ENCODE assay signal across 8 cellular contexts in genomic region chr7:72827839-72828591, GRCh38. TPM values are rescaled to one million over a fixed set of nuclear protein-coding genes. Genes with fewer than 3 reads are reported as not detected.
DNase-seq lines count a peak whose midpoint lies in the region; ATAC-seq and TF ChIP-seq lines count a peak whose summit lies in the region.
"Not testable (repeated sequence)": the region's sequence is repeated elsewhere in the genome, so short reads cannot be mapped to it uniquely, and the experiment has no call there.

A gene with protein sequence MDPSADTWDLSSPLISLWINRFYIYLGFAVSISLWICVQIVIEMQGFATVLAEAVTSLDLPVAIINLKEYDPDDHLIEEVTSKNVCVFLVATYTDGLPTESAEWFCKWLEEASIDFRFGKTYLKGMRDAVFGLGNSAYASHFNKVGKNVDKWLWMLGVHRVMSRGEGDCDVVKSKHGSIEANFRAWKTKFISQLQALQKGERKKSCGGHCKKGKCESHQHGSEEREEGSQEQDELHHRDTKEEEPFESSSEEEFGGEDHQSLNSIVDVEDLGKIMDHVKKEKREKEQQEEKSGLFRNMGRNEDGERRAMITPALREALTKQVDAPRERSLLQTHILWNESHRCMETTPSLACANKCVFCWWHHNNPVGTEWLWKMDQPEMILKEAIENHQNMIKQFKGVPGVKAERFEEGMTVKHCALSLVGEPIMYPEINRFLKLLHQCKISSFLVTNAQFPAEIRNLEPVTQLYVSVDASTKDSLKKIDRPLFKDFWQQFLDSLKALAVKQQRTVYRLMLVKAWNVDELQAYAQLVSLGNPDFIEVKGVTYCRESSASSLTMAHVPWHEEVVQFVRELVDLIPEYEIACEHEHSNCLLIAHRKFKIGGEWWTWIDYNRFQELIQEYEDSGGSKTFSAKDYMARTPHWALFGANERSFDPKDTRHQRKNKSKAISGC (minus strand): TSS chr7:72828200. CDS start chr7:72828075, 125 bp downstream.

- H3K27me3 Mint-ChIP-seq in natural killer cell treated with Interleukin-12 subunit alpha and Interleukin-12 subunit beta and Interleukin-15 and Interleukin-18, amount 100 ng/mL, for 72 hours, result not testable (repeated sequence)

- not testable (repeated sequence) for TF ChIP-seq CTCF in fibroblast of the aortic adventitia (IDR thresholded peaks at IDR 0.05; ENCODE audit: insufficient read depth, low read length)

- H3K9me3 ChIP-seq in HAP-1, MG63: not testable (repeated sequence)

- H3K27me3 ChIP-seq in HAP-1 (ENCODE audit: low read depth); MG63: not testable (repeated sequence)

- in situ Hi-C loops in G401 (cut with HindIII; ENCODE audit: low sequenced_read_pairs), result not testable (repeated sequence)
- in situ Hi-C loops in HAP-1 (cut with MboI; ENCODE audit: low sequenced_read_pairs), result loop anchor here (10.0 kb wide), 1 partner anchor 97 kb away; the partner anchor contains the start of gene POM121

- not testable (repeated sequence) for H3K4me1 ChIP-seq in HAP-1

- ATAC-seq in natural killer cell treated with Interleukin-12 subunit alpha and Interleukin-12 subunit beta and Interleukin-15 and Interleukin-18, amount 100 ng/mL, for 72 hours, result peak; percentile 96

- H3K9me3 Mint-ChIP-seq in natural killer cell treated with Interleukin-12 subunit alpha and Interleukin-12 subunit beta and Interleukin-15 and Interleukin-18, amount 100 ng/mL, for 72 hours, result not testable (repeated sequence)

- H3K36me3 ChIP-seq in HAP-1 (replicated peaks); MG63: not testable (repeated sequence)

- H3K27ac Mint-ChIP-seq in natural killer cell treated with Interleukin-12 subunit alpha and Interleukin-12 subunit beta and Interleukin-15 and Interleukin-18, amount 100 ng/mL, for 72 hours, result peak within 1 kb of the TSS; percentile 87 to 91

- peaks cover 19 to 26% of the 10 kb centered on the region in 2 donors for H3K4me1 Mint-ChIP-seq in natural killer cell treated with Interleukin-12 subunit alpha and Interleukin-12 subunit beta and Interleukin-15 and Interleukin-18, amount 100 ng/mL, for 72 hours (ENCODE audit: low read depth in 2 of 2)

- peaks cover 15% of the 10 kb centered on the region for H3K36me3 Mint-ChIP-seq in natural killer cell treated with Interleukin-12 subunit alpha and Interleukin-12 subunit beta and Interleukin-15 and Interleukin-18, amount 100 ng/mL, for 72 hours

- peak within 1 kb of the TSS; percentile 95 for H3K4me3 Mint-ChIP-seq in natural killer cell treated with Interleukin-12 subunit alpha and Interleukin-12 subunit beta and Interleukin-15 and Interleukin-18, amount 100 ng/mL, for 72 hours

- peak within 1 kb of the TSS; percentile 66 for H3K4me3 ChIP-seq in HAP-1
- H3K4me3 ChIP-seq in MG63, result peak within 1 kb of the TSS; percentile 75
- H3K4me3 ChIP-seq in fibroblast of the aortic adventitia (ENCODE audit: low read depth, low read length), result peak within 1 kb of the TSS; percentile 76

- DNase-seq in G401 (ENCODE audit: low spot score) (peak; percentile 99), HAP-1 (ENCODE audit: low spot score in 2 of 2) (peak; percentile 91 to 97), MG63 (peak; percentile 95), SHP77 (lab: John Stamatoyannopoulos, UW) (peak; percentile 94), activated gamma-delta T cell (lab: John Stamatoyannopoulos, UW) (peak; percentile 86), fibroblast of the aortic adventitia (ENCODE audit: low read depth) (peak; percentile 96)
- DNase-seq in natural killer cell treated with Interleukin-12 subunit alpha and Interleukin-12 subunit beta and Interleukin-15 and Interleukin-18, amount 100 ng/mL, for 72 hours (ENCODE audit: low spot score), result peak; percentile 98
- DNase-seq in stimulated activated naive CD4-positive, alpha-beta T cell treated with Interleukin-2 at 50 U/mL for 16 hours (lab: John Stamatoyannopoulos, UW), result peak; percentile 95

RNA-seq across cellular contexts. Expression of the gene that starts here (rescaled TPM):
- 0.61 and 0.80 TPM in 2 replicates for total RNA-seq in G401 (2014; rRNA removed; shearing (Covaris generic))
- 0.52 and 3.6 TPM in 2 replicates for total RNA-seq in MG63 (2014; rRNA removed; shearing (Covaris generic); ENCODE audit: low replicate concordance)
- 0.99 and 1.9 TPM in 2 replicates for total RNA-seq in fibroblast of the aortic adventitia (ENCODE audit: low replicate concordance)
- 10 to 100 TPM in 1 of 2 donors, 1 to 10 TPM in 1; 7.5 to 12.4 TPM for total RNA-seq in natural killer cell treated with Interleukin-12 subunit alpha and Interleukin-12 subunit beta and Interleukin-15 and Interleukin-18, amount 100 ng/mL, for 72 hours

Comparison
In these comparisons a context has a peak if more than half of its experiments do, and no peak if none do; other contexts are left out.
1. Peak in every context shown above with its lines: DNase-seq, ATAC-seq and H3K4me3 ChIP-seq.
2. Peak in DNase-seq in G401; RNA of the gene not detected or under 1 TPM.